ENCODE assay signal across 1 cellular context in the genomic region with DNA sequence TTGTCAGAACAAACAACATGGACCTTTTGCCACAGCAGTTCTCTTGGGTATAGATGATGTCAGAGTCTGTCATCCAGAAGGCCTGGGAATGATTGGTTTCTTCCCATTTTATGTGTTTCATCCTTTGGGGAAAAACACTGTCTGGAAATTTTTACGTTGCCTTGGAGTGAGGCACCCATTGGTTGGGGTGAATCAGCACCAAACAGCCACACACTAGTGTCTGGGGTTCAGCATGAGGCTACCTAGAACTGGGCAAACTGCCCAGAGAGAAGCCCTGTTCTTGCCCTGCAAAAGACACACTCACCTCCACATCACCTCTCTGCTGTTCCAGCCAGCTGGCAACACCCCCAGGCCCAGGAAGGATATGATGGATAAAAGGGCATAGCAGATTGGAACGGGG.
TF ChIP-seq lines count a peak whose summit lies in the region.

No MANE protein-coding gene starts in this region.

TF ChIP-seq in endothelial cell of umbilical vein, 7 proteins besides CTCF, POLR2A, EP300 and RAD21 (continued from another document):
- TF ChIP-seq POLR2AphosphoS5 (IDR thresholded peaks at IDR 0.05; ENCODE audit: insufficient read depth, low read depth, low read length) (no peak), MYC (IDR thresholded peaks at IDR 0.05; ENCODE audit: low read depth, low read length) (no peak)
TF ChIP-seq in endothelial cell of umbilical vein: peak in this region for 0.
